ENCODE assay signal across 21 cellular contexts in genomic region chr16:12204601-12205000, GRCh38.
"Had no signal": no experiment of that assay in that cellular context is flagged by ENCODE, and none has a peak within 500 bp of the region (broad histone marks: within the 10 kb centered on the region; RNA-seq: fewer than 3 reads in every experiment).

No MANE protein-coding gene starts in this region.

- H3K27ac ChIP-seq: colonic mucosa, esophagus muscularis mucosa, foreskin keratinocyte, gastroesophageal sphincter, heart right ventricle, left lung, lower lobe of right lung had no signal

- H3K4me1 ChIP-seq: colonic mucosa, esophagus muscularis mucosa, gastroesophageal sphincter, heart right ventricle, left lung, lower lobe of right lung had no signal

- H3K9me3 ChIP-seq: colonic mucosa, esophagus muscularis mucosa, gastroesophageal sphincter, heart right ventricle, left lung, lower lobe of right lung, mucosa of descending colon had no signal

- FAIRE-seq: endothelial cell of umbilical vein, frontal cortex, islet of Langerhans, keratinocyte had no signal

- H3K36me3 ChIP-seq: colonic mucosa, left lung, lower lobe of right lung had no signal

- DNase-seq: colonic mucosa; cortex of kidney; dermis blood vessel endothelial cell; effector CD4-positive, alpha-beta T cell; effector memory CD4-positive, alpha-beta T cell; foreskin keratinocyte; heart right ventricle; hippocampal formation; left cardiac atrium; left lung; left ventricle myocardium superior; lower lobe of right lung; mesenchymal stem cell; mucosa of descending colon had no signal

- H3K4me3 ChIP-seq: colonic mucosa, esophagus muscularis mucosa, gastroesophageal sphincter, heart right ventricle, left lung, lower lobe of right lung, mucosa of descending colon had no signal

- H3K27me3 ChIP-seq: colonic mucosa, dorsolateral prefrontal cortex, esophagus muscularis mucosa, foreskin keratinocyte, gastroesophageal sphincter, heart right ventricle, left lung had no signal

- ATAC-seq: foreskin keratinocyte, left lung, lower lobe of right lung, mucosa of descending colon had no signal
